Comparison of ENCODE assay signal across 14 cellular contexts in the genomic region with DNA sequence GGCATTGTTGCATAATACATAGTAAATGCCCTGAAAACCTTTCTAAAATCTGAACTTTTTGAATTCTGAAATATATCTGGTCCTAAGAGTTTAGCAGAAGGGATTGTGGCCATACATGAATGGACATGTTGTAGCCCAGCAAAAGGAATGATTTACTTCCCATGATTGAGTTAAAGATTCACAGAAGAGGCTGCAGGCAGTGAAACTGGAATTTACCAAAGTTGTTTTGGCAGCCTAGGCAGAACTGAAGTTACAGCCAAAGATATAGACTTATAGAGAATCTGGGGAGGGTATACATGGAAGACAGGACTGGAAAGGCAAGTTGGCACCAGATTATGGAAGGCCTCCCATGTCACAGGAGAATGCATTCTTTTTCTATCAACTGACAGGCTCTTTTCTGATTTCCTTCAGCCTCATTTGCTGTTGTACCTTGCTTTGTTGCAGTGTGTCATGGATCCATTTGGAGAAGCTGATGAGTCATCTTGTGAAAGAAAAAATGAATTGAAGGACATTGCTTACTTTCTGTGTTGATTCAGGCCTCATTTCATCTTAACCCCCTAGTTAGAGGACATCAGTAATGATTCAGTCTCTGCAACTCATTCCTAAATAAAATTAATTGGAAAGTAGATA.
A peak's percentile ranks its signal among the peaks of the same experiment; 100 is the strongest.
DNase-seq lines count a peak whose midpoint lies in the region; ATAC-seq and TF ChIP-seq lines count a peak whose summit lies in the region.
"Had no signal": no experiment of that assay in that cellular context is flagged by ENCODE, and none has a peak within 500 bp of the region (broad histone marks: within the 10 kb centered on the region; RNA-seq: fewer than 3 reads in every experiment).

No MANE protein-coding gene starts in this region.

- no peaks in the 10 kb centered on the region for H4K20me1 ChIP-seq in IMR-90 (ENCODE audit: insufficient read depth, low read length)

- DNase-seq in Calu3 (peak; percentile 4), IMR-90 (peak; percentile 80), cardiac fibroblast (ENCODE audit: low read depth in 2 of 2) (peak; percentile 12 to 56), mesenchymal stem cell (peak; percentile 32), HT-29 (ENCODE audit: low spot score) (no peak)
- DNase-seq in activated CD4-positive, alpha-beta T cell treated with anti-CD3 and anti-CD28 coated beads, Interleukin-2, amount 50 U/mL, for 4 hours, result no peak
- DNase-seq in activated CD4-positive, CD25-positive, alpha-beta regulatory T cell (lab: John Stamatoyannopoulos, UW), result no peak
- DNase-seq: activated CD8-positive, alpha-beta memory T cell treated with anti-CD3 and anti-CD28 coated beads, Interleukin-2, amount 10 ng/mL, durations not matched to agents 7 days and 5 days; anterior cingulate cortex; Caco-2; foreskin melanocyte had no signal

- no peak overlapping the region for H2BK20ac ChIP-seq in IMR-90 (ENCODE audit: low read depth, low read length)

- no peak overlapping the region for H3K4me2 ChIP-seq in IMR-90 (ENCODE audit: low read depth, low read length)
- H3K4me2 ChIP-seq in mesenchymal stem cell (ENCODE audit: low read length, poor library complexity, severe bottlenecking), result no peak overlapping the region
- H3K4me2 ChIP-seq: KMS-11 had no signal

- H3K27me3 Mint-ChIP-seq in Calu3 (ENCODE audit: unreplicated experiment), result no peaks in the 10 kb centered on the region
- H3K27me3 Mint-ChIP-seq: activated CD8-positive, alpha-beta memory T cell treated with anti-CD3 and anti-CD28 coated beads, Interleukin-2, amount 10 ng/mL, durations not matched to agents 7 days and 5 days had no signal

- no peak overlapping the region for H2AFZ ChIP-seq in IMR-90 (replicated peaks; ENCODE audit: low read length, poor library complexity)
- no peak overlapping the region for H2AFZ ChIP-seq in mesenchymal stem cell (ENCODE audit: low read depth, low read length)

- no peak overlapping the region for H3K4me3 Mint-ChIP-seq in Calu3 (ENCODE audit: low read depth, unreplicated experiment)
- H3K4me3 Mint-ChIP-seq: activated CD8-positive, alpha-beta memory T cell treated with anti-CD3 and anti-CD28 coated beads, Interleukin-2, amount 10 ng/mL, durations not matched to agents 7 days and 5 days; T-helper 1 cell treated with Interleukin-12 subunit alpha and Interleukin-12 subunit beta and Interleukin-4 antibody, amounts not matched to agents 30 μg/mL and 1 μg/mL, for 36 hours had no signal

- in situ Hi-C loops in IMR-90 (cut with MboI; ENCODE audit: low sequenced_read_pairs), result no loop called here

- H3K27ac ChIP-seq in IMR-90 (ENCODE audit: insufficient read depth, low read length), result no peak overlapping the region; the same call in 1 of the 2 replicates
- H3K27ac ChIP-seq in mesenchymal stem cell (ENCODE audit: low read length, poor library complexity, severe bottlenecking), result peak overlapping the region; percentile 90
- H3K27ac ChIP-seq: KMS-11 had no signal

- H3K9me1 ChIP-seq in IMR-90 (ENCODE audit: insufficient read depth, low read length), result 0 out of 2 replicates have a peak, but pooled peaks cover 4% of the 10 kb centered on the region

- H3K27ac Mint-ChIP-seq in Calu3 (ENCODE audit: unreplicated experiment), result peak overlapping the region; percentile 27
- H3K27ac Mint-ChIP-seq: activated CD8-positive, alpha-beta memory T cell treated with anti-CD3 and anti-CD28 coated beads, Interleukin-2, amount 10 ng/mL, durations not matched to agents 7 days and 5 days; T-helper 1 cell treated with Interleukin-12 subunit alpha and Interleukin-12 subunit beta and Interleukin-4 antibody, amounts not matched to agents 30 μg/mL and 1 μg/mL, for 36 hours had no signal

- no peaks in the 10 kb centered on the region for H3K9me3 Mint-ChIP-seq in Calu3 (ENCODE audit: low read depth, unreplicated experiment)
- H3K9me3 Mint-ChIP-seq: T-helper 1 cell treated with Interleukin-12 subunit alpha and Interleukin-12 subunit beta and Interleukin-4 antibody, amounts not matched to agents 30 μg/mL and 1 μg/mL, for 36 hours had no signal

- H2AK5ac ChIP-seq in IMR-90 (ENCODE audit: low read depth, low read length) (no peak overlapping the region), mesenchymal stem cell (ENCODE audit: low read length, severe bottlenecking) (no peak overlapping the region)

- ATAC-seq in IMR-90 (ENCODE audit: low read depth) (peak; percentile 90), HG03469 (IDR thresholded peaks at IDR 0.05; ENCODE audit: unreplicated experiment) (no peak)
- ATAC-seq: activated CD8-positive, alpha-beta memory T cell treated with anti-CD3 and anti-CD28 coated beads, Interleukin-2, amount 10 ng/mL, durations not matched to agents 7 days and 5 days had no signal

- H3K4me1 Mint-ChIP-seq in Calu3 (ENCODE audit: low read depth, unreplicated experiment), result peaks cover 31% of the 10 kb centered on the region
- H3K4me1 Mint-ChIP-seq: activated CD8-positive, alpha-beta memory T cell treated with anti-CD3 and anti-CD28 coated beads, Interleukin-2, amount 10 ng/mL, durations not matched to agents 7 days and 5 days had no signal

- H2BK5ac ChIP-seq in IMR-90 (ENCODE audit: low read depth, low read length, poor library complexity, severe bottlenecking), result peak overlapping the region; percentile 21
- no peak overlapping the region for H2BK5ac ChIP-seq in mesenchymal stem cell (ENCODE audit: low read depth, low read length, poor library complexity, severe bottlenecking)

- CTCF ChIA-PET in Calu3 (lab: Charles Lee) (interaction anchor here (1.2 kb wide), 1 partner anchor 45 kb away, joined by 4 read pairs; no protein-coding TSS in a partner anchor), IMR-90 (lab: Yijun Ruan, JAX) (interaction anchor here (0.6 kb wide), 1 partner anchor 173 kb away, joined by 3 read pairs; no protein-coding TSS in a partner anchor)

- no peak overlapping the region for H3K9ac ChIP-seq in IMR-90 (ENCODE audit: low read depth, low read length)
- no peak overlapping the region for H3K9ac ChIP-seq in mesenchymal stem cell (ENCODE audit: low read length)
- H3K9ac ChIP-seq: KMS-11 had no signal

- H3K36me3 ChIP-seq in IMR-90 (ENCODE audit: control insufficient read depth, insufficient read depth, low read length) (no peaks in the 10 kb centered on the region), mesenchymal stem cell (ENCODE audit: control insufficient read depth in 1 of 2, insufficient read depth in 2 of 2, low read depth in 1 of 2, low read length in 2 of 2) (no peaks in the 10 kb centered on the region)

- no peaks in the 10 kb centered on the region for H3K36me3 Mint-ChIP-seq in Calu3 (ENCODE audit: insufficient read depth, unreplicated experiment)
- H3K36me3 Mint-ChIP-seq: activated CD8-positive, alpha-beta memory T cell treated with anti-CD3 and anti-CD28 coated beads, Interleukin-2, amount 10 ng/mL, durations not matched to agents 7 days and 5 days had no signal

- no peak overlapping the region for H3K4me3 ChIP-seq in IMR-90 (ENCODE audit: insufficient read depth, low read depth, low read length)
- H3K4me3 ChIP-seq in cardiac fibroblast (replicated peaks in 1 of 2; ENCODE audit: low read depth in 2 of 2, low read length in 2 of 2), result no peak overlapping the region
- no peak overlapping the region for H3K4me3 ChIP-seq in mesenchymal stem cell (ENCODE audit: insufficient read depth in 1 of 2, low read depth in 1 of 2, low read length in 2 of 2)

- H3K4me1 ChIP-seq in IMR-90 (ENCODE audit: control insufficient read depth, insufficient read depth, low read length), result no peaks in the 10 kb centered on the region
- no peaks in the 10 kb centered on the region for H3K4me1 ChIP-seq in mesenchymal stem cell (ENCODE audit: control insufficient read depth, insufficient read depth, low read depth, low read length)

- H3K9me3 ChIP-seq in IMR-90 (ENCODE audit: control insufficient read depth, insufficient read depth, low read length), result no peaks in the 10 kb centered on the region
- H3K9me3 ChIP-seq in mesenchymal stem cell (ENCODE audit: control insufficient read depth, low read length), result no peaks in the 10 kb centered on the region
- H3K9me3 ChIP-seq: Caco-2 had no signal

- H3K79me1 ChIP-seq in IMR-90 (ENCODE audit: low read depth in 1 of 2, low read length in 2 of 2), result no peaks in the 10 kb centered on the region; a peak in 1 of 4 replicates
- peaks cover 1% of the 10 kb centered on the region for H3K79me1 ChIP-seq in mesenchymal stem cell (replicated peaks; ENCODE audit: low read length, poor library complexity, severe bottlenecking)

- POLR2A ChIA-PET in IMR-90 (lab: Charles Lee; ENCODE audit: unreplicated experiment), result no interaction called here

- TF ChIP-seq CTCF in Calu3 (IDR thresholded peaks at IDR 0.05; ENCODE audit: unreplicated experiment) (no peak), IMR-90 (conservative IDR thresholded peaks at IDR 0.05; ENCODE audit: low read depth, low read length) (no peak), cardiac fibroblast (IDR thresholded peaks at IDR 0.05; ENCODE audit: low read depth, low read length) (no peak)

- H4K8ac ChIP-seq in IMR-90 (ENCODE audit: low read depth in 2 of 2, low read length in 2 of 2) (no peak overlapping the region), mesenchymal stem cell (ENCODE audit: low read length) (no peak overlapping the region)

- BruUV-seq in Calu3 (replicated peaks; lab: Mats Ljungman, UMichigan) (no TSS peak), IMR-90 (replicated peaks; lab: Mats Ljungman, UMichigan) (no TSS peak)

- no peak for TF ChIP-seq POLR2A in IMR-90 (IDR thresholded peaks at IDR 0.05; ENCODE audit: low read depth, low read length)

- intact Hi-C loops in Calu3 (cut with micrococcal nuclease; ENCODE audit: unreplicated experiment) (no loop called here), IMR-90 (cut with micrococcal nuclease) (no loop called here)

- H3K23ac ChIP-seq in IMR-90 (ENCODE audit: low read depth, low read length) (no peak overlapping the region), mesenchymal stem cell (ENCODE audit: low read length in 2 of 2) (no peak overlapping the region)

- H3K18ac ChIP-seq in IMR-90 (ENCODE audit: low read depth, low read length), result no peak overlapping the region
- peak overlapping the region in 1 of 2 experiments; percentile 22 for H3K18ac ChIP-seq in mesenchymal stem cell (ENCODE audit: low read depth in 1 of 2, low read length in 2 of 2)

- dilution Hi-C loops in IMR-90 (cut with HindIII; ENCODE audit: low sequenced_read_pairs, unreplicated experiment), result no loop called here

- H3K27me3 ChIP-seq in IMR-90 (ENCODE audit: control insufficient read depth, insufficient read depth, low read length) (no peaks in the 10 kb centered on the region), mesenchymal stem cell (ENCODE audit: control insufficient read depth in 1 of 2, insufficient read depth in 1 of 2, low read length in 2 of 2) (no peaks in the 10 kb centered on the region)

- peak overlapping the region; percentile 89; the same call in 1 of the 3 replicates for H2BK15ac ChIP-seq in IMR-90 (ENCODE audit: low read depth, low read length)
- H2BK15ac ChIP-seq in mesenchymal stem cell (ENCODE audit: low read depth, poor library complexity, severe bottlenecking), result no peak overlapping the region

- no peak overlapping the region for H2AK9ac ChIP-seq in IMR-90 (replicated peaks; ENCODE audit: low read depth, low read length, poor library complexity)

- no peak for TF ChIP-seq RAD21 in IMR-90 (IDR thresholded peaks at IDR 0.05; ENCODE audit: low read length)

- no peak overlapping the region for H4K91ac ChIP-seq in IMR-90 (ENCODE audit: insufficient read depth, low read depth, low read length)
- H4K91ac ChIP-seq in mesenchymal stem cell (ENCODE audit: low read length), result no peak overlapping the region

- no peak overlapping the region for H4K5ac ChIP-seq in IMR-90 (ENCODE audit: low read depth, low read length)

- H3K14ac ChIP-seq in IMR-90 (replicated peaks; ENCODE audit: low read depth, low read length) (peak overlapping the region; percentile 30; the same call in 1 of the 2 replicates), mesenchymal stem cell (ENCODE audit: low read length in 2 of 2) (no peak overlapping the region)

- H3K4ac ChIP-seq in IMR-90 (ENCODE audit: low read depth, low read length) (no peak overlapping the region), mesenchymal stem cell (ENCODE audit: low read depth in 1 of 2, low read length in 2 of 2) (no peak overlapping the region)

- no peak overlapping the region for H2BK12ac ChIP-seq in mesenchymal stem cell (ENCODE audit: low read length in 2 of 2)

- H3K56ac ChIP-seq in IMR-90 (ENCODE audit: extremely low read depth, insufficient read depth, low read length), result no peak overlapping the region

- no peak overlapping the region for H2BK120ac ChIP-seq in IMR-90 (ENCODE audit: low read depth, low read length)
- no peak overlapping the region for H2BK120ac ChIP-seq in mesenchymal stem cell (ENCODE audit: low read depth, low read length)

Comparison
In these comparisons a context has a peak if more than half of its experiments do, and no peak if none do; other contexts are left out.
1. DNase-seq: peak in Calu3 (single experiment), IMR-90 (single experiment), cardiac fibroblast (2 of 2) and mesenchymal stem cell (single experiment); none in activated CD4-positive, alpha-beta T cell treated with anti-CD3 and anti-CD28 coated beads, Interleukin-2, amount 50 U/mL, for 4 hours (0 of 2), activated CD4-positive, CD25-positive, alpha-beta regulatory T cell (0 of 4) and HT-29 (single experiment).